Comparison of ENCODE assay signal across 13 cellular contexts in genomic region chr7:1049006-1049741, GRCh38. TPM values are rescaled to one million over a fixed set of nuclear protein-coding genes. Genes with fewer than 3 reads are reported as not detected.
A peak's percentile ranks its signal among the peaks of the same experiment; 100 is the strongest.
DNase-seq lines count a peak whose midpoint lies in the region; ATAC-seq, FAIRE-seq and TF ChIP-seq lines count a peak whose summit lies in the region.
"Had no signal": no experiment of that assay in that cellular context is flagged by ENCODE, and none has a peak within 500 bp of the region (broad histone marks: within the 10 kb centered on the region; RNA-seq: fewer than 3 reads in every experiment).

No MANE protein-coding gene starts in this region.

- POLR2A ChIA-PET in GM12878 (lab: Charles Lee): no interaction called here

- SMC1A ChIA-PET in GM12878 (lab: Charles Lee; ENCODE audit: uncharacterized antibody, unreplicated experiment): no interaction called here

- H3K4me2 ChIP-seq in BLaER1 (peak overlapping the region; percentile 100), GM12878 (ENCODE audit: control insufficient read depth, insufficient read depth) (no peak overlapping the region)

- 70% methylated on average over 23 of the region's 23 CpGs for WGBS in GM12878 (ENCODE audit: insufficient coverage, insufficient replicate concordance, low lambda C conversion rate, missing lambda C conversion rate)
- WGBS in right lobe of liver (ENCODE audit: insufficient coverage, low coverage, low lambda C conversion rate, missing lambda C conversion rate): 45% methylated on average over 10 of the region's 23 CpGs

- intact Hi-C loops in GM12878 (cut with micrococcal nuclease; ENCODE audit: unreplicated experiment): no loop called here
- intact Hi-C loops in right lobe of liver (cut with DNase I): no loop called here

- no TSS peak for BruUV-seq in GM12878 (replicated peaks; lab: Mats Ljungman, UMichigan)

- no peak overlapping the region for H2AFZ ChIP-seq in GM12878 (ENCODE audit: control insufficient read depth, low read depth, low read length)

- no peak for TF ChIP-seq EP300 in GM12878 (IDR thresholded peaks at IDR 0.05; ENCODE audit: borderline replicate concordance in 1 of 2, control insufficient read depth in 1 of 2, low read depth in 2 of 2, low read length in 2 of 2)

- RAD21 ChIA-PET in GM12878 (lab: Charles Lee; ENCODE audit: unreplicated experiment): no interaction called here

- DNase-seq in HL-60 (ENCODE audit: low read depth in 1 of 2, low spot score in 1 of 2) (peak in 1 of 2 experiments; percentile 72), GM12878 (ENCODE audit: low read depth, low spot score) (no peak), right lobe of liver (peak in 2 of 3 donors; percentile 79 to 88), NCI-H345 treated with DMSO at 0.1 percent for 48 hours (lab: John Stamatoyannopoulos, UW; ENCODE audit: unreplicated experiment) (no peak), HTR-8/SVneo (ENCODE audit: insufficient read length, low spot score) (no peak), SK-N-DZ (ENCODE audit: low spot score) (no peak)
- DNase-seq: activated naive CD4-positive, alpha-beta T cell treated with anti-CD3 and anti-CD28 coated beads, Interleukin-2, amount 50 U/mL, for 16 hours; NCI-H1092 treated with DMSO at 0.1 percent for 48 hours; NCI-H446 had no signal

- peaks cover 97% of the 10 kb centered on the region for H3K4me1 ChIP-seq in BLaER1
- peaks cover 8% of the 10 kb centered on the region; the same call in 1 of the 2 replicates for H3K4me1 ChIP-seq in GM12878 (ENCODE audit: control insufficient read depth, insufficient read depth, low read length)
- H3K4me1 ChIP-seq in right lobe of liver: peaks cover 0 to 50% (median 24%) of the 10 kb centered on the region in 4 donors

- TF ChIP-seq RAD21 in GM12878 (IDR thresholded peaks at IDR 0.05; ENCODE audit: insufficient read depth, low read depth, low read length): no peak

- H3K36me3 ChIP-seq in BLaER1 (no peaks in the 10 kb centered on the region; the same call in 1 of the 2 replicates), GM12878 (ENCODE audit: control insufficient read depth in 2 of 2, insufficient read depth in 2 of 2, low read length in 1 of 2) (no peaks in the 10 kb centered on the region; a peak in 1 of 4 replicates), right lobe of liver (no peaks in the 10 kb centered on the region)
- H3K36me3 ChIP-seq: pancreas had no signal

- peak overlapping the region; percentile 17; the same call in 1 of the 2 replicates for H3K4me3 ChIP-seq in BLaER1
- H3K4me3 ChIP-seq in HL-60 (replicated peaks; ENCODE audit: insufficient read depth, low read length): no peak overlapping the region
- H3K4me3 ChIP-seq in GM12878: no peak overlapping the region
- H3K4me3 ChIP-seq in right lobe of liver: no peak overlapping the region
- H3K4me3 ChIP-seq: mucosa of descending colon, pancreas had no signal

- no peaks in the 10 kb centered on the region; the same call in 1 of the 2 replicates for H3K27me3 ChIP-seq in BLaER1
- no peaks in the 10 kb centered on the region for H3K27me3 ChIP-seq in HL-60 (ENCODE audit: insufficient read depth, poor library complexity, severe bottlenecking)
- no peaks in the 10 kb centered on the region for H3K27me3 ChIP-seq in GM12878 (replicated peaks in 1 of 2; ENCODE audit: control insufficient read depth in 2 of 2, insufficient read depth in 2 of 2, low read length in 1 of 2)
- no peaks in the 10 kb centered on the region for H3K27me3 ChIP-seq in right lobe of liver
- H3K27me3 ChIP-seq: pancreas had no signal

- H3K9me3 ChIP-seq in BLaER1 (no peaks in the 10 kb centered on the region), GM12878 (replicated peaks; ENCODE audit: control insufficient read depth, insufficient read depth, low read length) (no peaks in the 10 kb centered on the region), right lobe of liver (no peaks in the 10 kb centered on the region)
- H3K9me3 ChIP-seq: mucosa of descending colon, pancreas had no signal

- no peak for TF ChIP-seq CTCF in HL-60 (IDR thresholded peaks at IDR 0.05; ENCODE audit: insufficient read depth, low read length)
- no peak for TF ChIP-seq CTCF in GM12878 (IDR thresholded peaks at IDR 0.05 in 2 of 3, conservative IDR thresholded peaks at IDR 0.05 in 1 of 3; ENCODE audit: control insufficient read depth in 2 of 3, extremely low read depth in 1 of 3, insufficient read depth in 1 of 3, low read depth in 3 of 3, low read length in 3 of 3)
- TF ChIP-seq CTCF in right lobe of liver (IDR thresholded peaks at IDR 0.05): peak in 1 of 4 donors; percentile 10

- in situ Hi-C loops in GM12878 (cut with MboI): no loop called here

- CTCF ChIA-PET in GM12878 (lab: Yijun Ruan, JAX): interaction anchor here (2.0 to 2.1 kb wide), 2 partner anchors 16 to 24 kb away, joined by 7 read pairs; no protein-coding TSS in a partner anchor

- H4K20me1 ChIP-seq in BLaER1 (peaks cover 61% of the 10 kb centered on the region), GM12878 (ENCODE audit: control insufficient read depth, insufficient read depth) (no peaks in the 10 kb centered on the region)

- H3K9ac ChIP-seq in BLaER1 (peak overlapping the region; percentile 55), GM12878 (ENCODE audit: control insufficient read depth, insufficient read depth, low read length) (no peak overlapping the region)

- TF ChIP-seq POLR2A in GM12878 (IDR thresholded peaks at IDR 0.05; ENCODE audit: low read depth, low read length): no peak
- peak; percentile 56 for TF ChIP-seq POLR2A in right lobe of liver (IDR thresholded peaks at IDR 0.05)

- H3K27ac ChIP-seq in BLaER1: peak overlapping the region; percentile 76
- H3K27ac ChIP-seq in HL-60 (replicated peaks): peak overlapping the region; percentile 57
- H3K27ac ChIP-seq in GM12878 (ENCODE audit: control insufficient read depth, insufficient read depth): no peak overlapping the region
- H3K27ac ChIP-seq in right lobe of liver: peak overlapping the region in 2 of 3 donors; percentile 73 to 81
- H3K27ac ChIP-seq: pancreas had no signal

- no peaks in the 10 kb centered on the region for H3K79me2 ChIP-seq in GM12878 (ENCODE audit: control insufficient read depth, insufficient read depth, low read length)

- ATAC-seq in GM12878 (no peak), right lobe of liver (peak; percentile 31 to 55 (median 46)), HG03378 (IDR thresholded peaks at IDR 0.05; ENCODE audit: unreplicated experiment) (no peak)
- ATAC-seq: mucosa of descending colon, pancreas had no signal

- FAIRE-seq in GM12878 (lab: Jason Lieb, UNC) (no peak), HTR-8/SVneo (lab: Jason Lieb, UNC) (no peak)
- FAIRE-seq: pancreas had no signal

TF ChIP-seq in GM12878, 131 proteins besides CTCF, POLR2A, EP300 and RAD21:
- TF ChIP-seq JUND (IDR thresholded peaks at IDR 0.05; ENCODE audit: low read depth, low read length) (no peak), ZNF217 (IDR thresholded peaks at IDR 0.05) (no peak), RUNX3 (IDR thresholded peaks at IDR 0.05; ENCODE audit: low read length) (peak; percentile 28), ZNF207 (IDR thresholded peaks at IDR 0.05; ENCODE audit: borderline replicate concordance) (no peak), RCOR1 (conservative IDR thresholded peaks at IDR 0.05; ENCODE audit: low read depth, low read length) (no peak), SUZ12 (IDR thresholded peaks at IDR 0.05; ENCODE audit: unreplicated experiment) (no peak)

RNA-seq across cellular contexts. Expression of gene GPR146, which starts 4.8 kb away (rescaled TPM):
- total RNA-seq in GM12878 (2013; cell fraction: nucleolus; rRNA removed): 30.0 and 31.5 TPM in 2 replicates
- total RNA-seq in GM12878 (2014; rRNA removed) (0.65 and 0.68 TPM in 2 replicates), GM12878 (2014; rRNA removed; fragmentation: Illumina TruSeq; extraction: Trizol) (0.36 and 0.92 TPM in 2 replicates), GM12878 (2021) (0.51 and 1.1 TPM in 2 replicates), right lobe of liver (10 to 100 TPM; 13.3 to 45.3 (median 22.8) TPM)
- polyA plus RNA-seq in GM12878 (2011; ENCODE audit: low read depth): 3.5 TPM
- polyA plus RNA-seq in GM12878 (2011; rRNA removed) (9.0 and 12.0 TPM in 2 replicates), GM12878 (2014; fragmentation: Illumina TruSeq; extraction: Trizol) (0.19 TPM in 1 of 2 replicates, not detected in the other), GM12878 (2014; fragmentation: Nextera tagmentation; extraction: Ambion mirVana) (not detected), GM12878 (2014; rRNA removed) (0.50 and 0.80 TPM in 2 replicates), GM12878 (2016; fragmentation: Nextera tagmentation; extraction: Ambion mirVana) (1 to 10 TPM in 1 of 2 experiments, under 1 TPM in 1; 0.56 to 1.0 TPM)
- 12.9 and 14.2 TPM in 2 replicates for polyA plus RNA-seq in GM12878 (2011; cell fraction: cytosol; rRNA removed)
- 18.1 and 26.9 TPM in 2 replicates for polyA plus RNA-seq in GM12878 (2011; cell fraction: nucleus; rRNA removed)
- 5.0 and 11.4 TPM in 2 replicates for polyA plus RNA-seq in GM12878 (2012)
- 11.6 and 21.0 TPM in 2 replicates for polyA minus RNA-seq in GM12878 (2011; rRNA and poly(A)+ RNA removed)
- polyA minus RNA-seq in GM12878 (2011; cell fraction: cytosol; rRNA and poly(A)+ RNA removed): 2.2 and 3.7 TPM in 2 replicates
- 6.0 and 13.7 TPM in 2 replicates for polyA minus RNA-seq in GM12878 (2011; cell fraction: nucleus; rRNA and poly(A)+ RNA removed)
- 4.8 and 8.1 TPM in 2 replicates for polyA plus RNA-seq in SK-N-DZ (2014; cell fraction: cytosol; rRNA removed)
- 2.8 and 5.1 TPM in 2 replicates for polyA plus RNA-seq in SK-N-DZ (2014; cell fraction: nucleus; rRNA removed)

RNA-seq across cellular contexts. Expression of gene GPER1, which starts 38.7 kb away (rescaled TPM):
- total RNA-seq in GM12878 (2013; cell fraction: nucleolus; rRNA removed): 22.4 and 23.1 TPM in 2 replicates
- total RNA-seq in GM12878 (2014; rRNA removed): 5.3 and 5.5 TPM in 2 replicates
- 1.8 and 2.2 TPM in 2 replicates for total RNA-seq in GM12878 (2014; rRNA removed; fragmentation: Illumina TruSeq; extraction: Trizol)
- total RNA-seq in GM12878 (2021): 6.3 and 7.7 TPM in 2 replicates
- 3.5 TPM for polyA plus RNA-seq in GM12878 (2011; ENCODE audit: low read depth)
- 1.3 and 1.9 TPM in 2 replicates for polyA plus RNA-seq in GM12878 (2011; rRNA removed)
- 3.7 and 5.1 TPM in 2 replicates for polyA plus RNA-seq in GM12878 (2011; cell fraction: cytosol; rRNA removed)
- polyA plus RNA-seq in GM12878 (2011; cell fraction: nucleus; rRNA removed): 7.0 and 10.0 TPM in 2 replicates
- polyA plus RNA-seq in GM12878 (2012): 8.0 and 8.4 TPM in 2 replicates
- 0.73 and 1.4 TPM in 2 replicates for polyA plus RNA-seq in GM12878 (2014; fragmentation: Illumina TruSeq; extraction: Trizol)
- polyA plus RNA-seq in GM12878 (2014; fragmentation: Nextera tagmentation; extraction: Ambion mirVana): under 1 TPM; 0.03 to 0.73 TPM
- polyA plus RNA-seq in GM12878 (2014; rRNA removed): 6.5 TPM in 2 replicates
- polyA plus RNA-seq in GM12878 (2016; fragmentation: Nextera tagmentation; extraction: Ambion mirVana): 1 to 10 TPM; 3.0 to 5.2 TPM
- 3.1 and 5.3 TPM in 2 replicates for polyA minus RNA-seq in GM12878 (2011; rRNA and poly(A)+ RNA removed)
- polyA minus RNA-seq in GM12878 (2011; cell fraction: cytosol; rRNA and poly(A)+ RNA removed): 2.1 and 2.3 TPM in 2 replicates
- 0.96 and 1.5 TPM in 2 replicates for polyA minus RNA-seq in GM12878 (2011; cell fraction: nucleus; rRNA and poly(A)+ RNA removed)
- 10 to 100 TPM in 4 of 6 experiments, 1 to 10 TPM in 2; 7.0 to 26.4 (median 11.9) TPM for total RNA-seq in right lobe of liver
- polyA plus RNA-seq in SK-N-DZ (2014; cell fraction: cytosol; rRNA removed): 0.46 and 0.47 TPM in 2 replicates
- polyA plus RNA-seq in SK-N-DZ (2014; cell fraction: nucleus; rRNA removed): 0.67 and 0.89 TPM in 2 replicates

Comparison
In these comparisons a context has a peak if more than half of its experiments do, and no peak if none do; other contexts are left out.
1. DNase-seq: peak in right lobe of liver (2 of 3); none in GM12878 (single experiment), NCI-H345 treated with DMSO at 0.1 percent for 48 hours (single experiment), HTR-8/SVneo (single experiment) and SK-N-DZ (single experiment).
2. ATAC-seq: peak in right lobe of liver (4 of 4); none in GM12878 (single experiment) and HG03378 (single experiment).